In genomic region chr16:86921289-86921688, GRCh38 we compare ENCODE assay signal across 27 cellular contexts.
"Had no signal": no experiment of that assay in that cellular context is flagged by ENCODE, and none has a peak within 500 bp of the region (broad histone marks: within the 10 kb centered on the region; RNA-seq: fewer than 3 reads in every experiment).

No MANE protein-coding gene starts in this region.

- H3K27ac ChIP-seq: left lung, lower lobe of right lung, pancreas, prostate gland, testis, thyroid gland, transverse colon, upper lobe of left lung, vagina had no signal

- H3K4me3 ChIP-seq: left lung, lower lobe of right lung, pancreas, prostate gland, smooth muscle cell, testis, thyroid gland, transverse colon, upper lobe of left lung, vagina had no signal

- ATAC-seq: left cardiac atrium; left lung; lower lobe of right lung; natural killer cell; pancreas; right cardiac atrium; stimulated activated memory B cell treated with anti-CD40 and anti-IgM and Interleukin-4, amounts not matched to agents 10 μg/mL and 1 μg/mL and 100 μg/mL, for 72 hours; stimulated activated naive CD8-positive, alpha-beta T cell treated with anti-CD3 and anti-CD28 coated beads, Interleukin-15, amount 100 ng/mL, for 72 hours had no signal

- H3K36me3 ChIP-seq: left lung, lower lobe of right lung, pancreas, prostate gland, thyroid gland, transverse colon, upper lobe of left lung, vagina had no signal

- H3K27me3 ChIP-seq: pancreas, testis, thyroid gland, upper lobe of left lung, vagina had no signal

- H3K9me3 ChIP-seq: lower lobe of right lung, pancreas, prostate gland, testis, thyroid gland, transverse colon, vagina had no signal

- H3K4me1 ChIP-seq: left lung, lower lobe of right lung, pancreas, prostate gland, testis, thyroid gland, upper lobe of left lung, vagina had no signal

- H3K9me3 Mint-ChIP-seq: natural killer cell; stimulated activated memory B cell treated with anti-CD40 and anti-IgM and Interleukin-4, amounts not matched to agents 10 μg/mL and 1 μg/mL and 100 μg/mL, for 72 hours had no signal

- H3K36me3 Mint-ChIP-seq: natural killer cell; stimulated activated memory B cell treated with anti-CD40 and anti-IgM and Interleukin-4, amounts not matched to agents 10 μg/mL and 1 μg/mL and 100 μg/mL, for 72 hours had no signal

- H3K4me2 ChIP-seq: smooth muscle cell had no signal

- H3K4me3 Mint-ChIP-seq: naive B cell; natural killer cell; stimulated activated memory B cell treated with anti-CD40 and anti-IgM and Interleukin-4, amounts not matched to agents 10 μg/mL and 1 μg/mL and 100 μg/mL, for 72 hours; stimulated activated naive CD8-positive, alpha-beta T cell treated with anti-CD3 and anti-CD28 coated beads, Interleukin-15, amount 100 ng/mL, for 72 hours had no signal

- H3K4me1 Mint-ChIP-seq: naive B cell; natural killer cell; stimulated activated memory B cell treated with anti-CD40 and anti-IgM and Interleukin-4, amounts not matched to agents 10 μg/mL and 1 μg/mL and 100 μg/mL, for 72 hours; stimulated activated naive CD8-positive, alpha-beta T cell treated with anti-CD3 and anti-CD28 coated beads, Interleukin-15, amount 100 ng/mL, for 72 hours had no signal

- H3K27ac Mint-ChIP-seq: naive B cell; natural killer cell; stimulated activated memory B cell treated with anti-CD40 and anti-IgM and Interleukin-4, amounts not matched to agents 10 μg/mL and 1 μg/mL and 100 μg/mL, for 72 hours; stimulated activated naive CD8-positive, alpha-beta T cell treated with anti-CD3 and anti-CD28 coated beads, Interleukin-15, amount 100 ng/mL, for 72 hours had no signal

- DNase-seq: hippocampal formation; kidney glomerular epithelial cell; left cardiac atrium; left lung; lower lobe of right lung; mammary epithelial cell; mesenchymal stem cell; naive B cell; natural killer cell; pancreas; posterior cingulate gyrus; retina; right cardiac atrium; stimulated activated CD4-positive, alpha-beta T cell treated with anti-CD3 and anti-CD28 coated beads, Interleukin-1b, Interleukin-23, amount 100 ng/mL, for 48 hours; stimulated activated CD4-positive, alpha-beta T cell treated with anti-CD3 and anti-CD28 coated beads, Interleukin-2, amount 100 ng/mL, for 48 hours; stimulated activated CD4-positive, alpha-beta T cell treated with anti-CD3 and anti-CD28 coated beads, Interleukin-4, amount 100 ng/mL, for 4 hours; stimulated activated CD8-positive, alpha-beta memory T cell treated with anti-CD3 and anti-CD28 coated beads, Interleukin-4, amount 100 ng/mL, for 48 hours; stimulated activated naive CD4-positive, alpha-beta T cell treated with Interleukin-2 at 50 U/mL for 16 hours; stimulated activated naive CD8-positive, alpha-beta T cell treated with anti-CD3 and anti-CD28 coated beads, Interleukin-15, amount 100 ng/mL, for 72 hours; testis; thyroid gland; transverse colon; upper lobe of left lung had no signal
